ENCODE assay signal across 26 cellular contexts in genomic region chr22:43437871-43438475, GRCh38. TPM values are rescaled to one million over a fixed set of nuclear protein-coding genes. Genes with fewer than 3 reads are reported as not detected.
"Had no signal": no experiment of that assay in that cellular context is flagged by ENCODE, and none has a peak within 500 bp of the region (broad histone marks: within the 10 kb centered on the region; RNA-seq: fewer than 3 reads in every experiment).

No MANE protein-coding gene starts in this region.

- ATAC-seq: activated naive CD4-positive, alpha-beta T cell treated with anti-CD3 and anti-CD28 coated beads, Interleukin-2, amount 50 U/mL, for 72 hours; heart left ventricle; left cardiac atrium; mucosa of descending colon; T-helper 17 cell had no signal

- H3K9me3 ChIP-seq: heart left ventricle, mucosa of descending colon, sigmoid colon, thyroid gland had no signal

- DNase-seq: activated CD4-positive, alpha-beta T cell treated with anti-CD3 and anti-CD28 coated beads for 4 hours; activated CD4-positive, alpha-beta T cell treated with anti-CD3 and anti-CD28 coated beads, Interleukin-2, amount 50 U/mL, for 48 hours; activated CD4-positive, CD25-positive, alpha-beta regulatory T cell; activated gamma-delta T cell; cerebellar nuclear complex; cortex of kidney; heart left ventricle; left cardiac atrium; mesenchymal stem cell; mucosa of descending colon; nephron progenitor cell; retina; sigmoid colon; stimulated activated CD4-positive, alpha-beta T cell treated with anti-CD3 and anti-CD28 coated beads, Interleukin-4, amount 100 ng/mL, for 24 hours; stimulated activated naive CD4-positive, alpha-beta T cell treated with Interleukin-2 at 50 U/mL for 16 hours; SW 1271; T-helper 17 cell; thyroid gland had no signal

- H3K27me3 ChIP-seq: thyroid gland had no signal

- H3K36me3 ChIP-seq: heart left ventricle, sigmoid colon, thyroid gland had no signal

- H3K4me3 ChIP-seq: heart left ventricle, mucosa of descending colon, sigmoid colon, smooth muscle cell, thyroid gland had no signal

- H3K27ac ChIP-seq: epithelial cell of prostate, heart left ventricle, sigmoid colon, thyroid gland had no signal

- H3K4me1 ChIP-seq: heart left ventricle, sigmoid colon, thyroid gland had no signal

RNA-seq across cellular contexts. Expression of gene MPPED1, which starts 26.2 kb away (rescaled TPM):
- total RNA-seq: activated CD8-positive, alpha-beta memory T cell treated with anti-CD3 and anti-CD28 coated beads for 36 hours; activated naive CD4-positive, alpha-beta T cell treated with anti-CD3 and anti-CD28 coated beads, Interleukin-2, amount 50 U/mL, for 72 hours; activated T-helper 1 cell treated with anti-CD3 and anti-CD28 coated beads, Interleukin-12 subunit alpha, Interleukin-12 subunit beta, Interleukin-2, Interleukin-4 antibody, amounts not matched to agents 30 ng/mL and 10 ng/mL and 1 ng/mL, durations not matched to agents 14 hours and 24 hours and 36 hours; bronchial epithelial cell; fibroblast of villous mesenchyme; omental fat pad; sigmoid colon; smooth muscle cell; T-helper 17 cell; thyroid gland had no signal
- polyA plus RNA-seq: heart left ventricle, sigmoid colon, smooth muscle cell had no signal
